10 cellular contexts compared by ENCODE assay signal in the genomic region with DNA sequence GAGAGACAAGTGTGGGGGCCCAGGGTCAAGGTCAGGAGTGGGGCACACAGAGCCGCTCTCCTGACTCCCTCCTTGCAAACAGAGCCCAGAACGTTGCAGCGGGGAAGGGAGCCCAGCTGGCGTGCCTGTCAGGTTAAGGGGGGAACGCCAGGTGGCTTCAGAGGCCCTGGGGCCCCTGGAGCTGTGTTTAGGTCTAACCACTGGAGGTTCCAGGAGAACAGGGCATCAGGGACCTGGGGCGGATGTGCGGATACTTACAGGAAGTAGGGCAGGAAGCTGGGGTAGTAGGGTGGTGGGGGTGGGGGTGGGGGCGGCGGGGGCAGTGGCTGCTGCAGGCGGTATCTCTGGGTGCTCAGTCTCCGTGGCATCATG. TPM values are rescaled to one million over a fixed set of nuclear protein-coding genes. Genes with fewer than 3 reads are reported as not detected.
DNase-seq lines count a peak whose midpoint lies in the region; ATAC-seq and TF ChIP-seq lines count a peak whose summit lies in the region.
"Had no signal": no experiment of that assay in that cellular context is flagged by ENCODE, and none has a peak within 500 bp of the region (broad histone marks: within the 10 kb centered on the region; RNA-seq: fewer than 3 reads in every experiment).

No MANE protein-coding gene starts in this region.

- H3K27ac Mint-ChIP-seq in central memory CD8-positive, alpha-beta T cell (ENCODE audit: low read depth), result peak overlapping the region; percentile 95
- H3K27ac Mint-ChIP-seq in stimulated activated naive CD8-positive, alpha-beta T cell treated with anti-CD3 and anti-CD28 coated beads, Interleukin-15, amount 100 ng/mL, for 72 hours, result peak overlapping the region; percentile 35 to 92

- H3K4me1 Mint-ChIP-seq in central memory CD8-positive, alpha-beta T cell, result peaks cover 40% of the 10 kb centered on the region
- H3K4me1 Mint-ChIP-seq in stimulated activated naive CD8-positive, alpha-beta T cell treated with anti-CD3 and anti-CD28 coated beads, Interleukin-15, amount 100 ng/mL, for 72 hours, result peaks cover 75% of the 10 kb centered on the region

- peaks cover 50% of the 10 kb centered on the region for H3K36me3 Mint-ChIP-seq in central memory CD8-positive, alpha-beta T cell (ENCODE audit: insufficient read depth)

- intact Hi-C loops in Right ventricle myocardium inferior (cut with DNase I) (no loop called here), heart left ventricle (cut with DNase I) (loop anchor here in 4 of 10 donors (2.0 to 10.0 kb wide), 5 partner anchors 79 to 475 kb away; a partner anchor contains a TSS), stomach (cut with DNase I; ENCODE audit: low total_unique reads) (no loop called here)

- TF ChIP-seq POLR2A in heart left ventricle (IDR thresholded peaks at IDR 0.05), result no peak
- no peak for TF ChIP-seq POLR2A in stomach (IDR thresholded peaks at IDR 0.05)

- H3K27ac ChIP-seq in heart left ventricle (peak overlapping the region in 1 of 12 donors; percentile 52), stomach (no peak overlapping the region)

- peak overlapping the region; percentile 83 for H3K4me3 Mint-ChIP-seq in central memory CD8-positive, alpha-beta T cell
- peak overlapping the region; percentile 74 to 88 for H3K4me3 Mint-ChIP-seq in stimulated activated naive CD8-positive, alpha-beta T cell treated with anti-CD3 and anti-CD28 coated beads, Interleukin-15, amount 100 ng/mL, for 72 hours

- no peak for TF ChIP-seq EP300 in stomach (IDR thresholded peaks at IDR 0.05)

- H3K36me3 ChIP-seq in heart left ventricle (peaks cover 0 to 53% (median 48%) of the 10 kb centered on the region in 9 donors), stomach (peaks cover 40 to 66% (median 57%) of the 10 kb centered on the region in 4 donors)

- H3K9me3 Mint-ChIP-seq in central memory CD8-positive, alpha-beta T cell, result no peaks in the 10 kb centered on the region
- no peaks in the 10 kb centered on the region for H3K9me3 Mint-ChIP-seq in stimulated activated naive CD8-positive, alpha-beta T cell treated with anti-CD3 and anti-CD28 coated beads, Interleukin-15, amount 100 ng/mL, for 72 hours

- H3K27me3 ChIP-seq in heart left ventricle (no peaks in the 10 kb centered on the region), stomach (no peaks in the 10 kb centered on the region)

- TF ChIP-seq CTCF in heart left ventricle (IDR thresholded peaks at IDR 0.05), result no peak
- TF ChIP-seq CTCF in stomach (IDR thresholded peaks at IDR 0.05), result no peak

- WGBS in heart left ventricle, 4 donors, result 64 to 84% (median 73%) methylated on average over 9 to 11 of the region's 11 CpGs
- WGBS in stomach, 5 donors, result 65 to 86% (median 76%) methylated on average over 4 to 11 of the region's 11 CpGs

- no peaks in the 10 kb centered on the region for H3K27me3 Mint-ChIP-seq in central memory CD8-positive, alpha-beta T cell
- H3K27me3 Mint-ChIP-seq in stimulated activated naive CD8-positive, alpha-beta T cell treated with anti-CD3 and anti-CD28 coated beads, Interleukin-15, amount 100 ng/mL, for 72 hours, result no peaks in the 10 kb centered on the region

- H3K9me3 ChIP-seq in heart left ventricle (no peaks in the 10 kb centered on the region), stomach (no peaks in the 10 kb centered on the region)

- DNase-seq in Right ventricle myocardium inferior (ENCODE audit: missing footprints) (peak; percentile 69), heart left ventricle (no peak), T-helper 22 cell (ENCODE audit: low read depth) (peak; percentile 70), stomach (no peak)
- DNase-seq in central memory CD8-positive, alpha-beta T cell (ENCODE audit: low spot score in 2 of 2), result peak in 1 of 2 donors; percentile 66
- peak in 1 of 2 donors; percentile 48 for DNase-seq in stimulated activated naive CD8-positive, alpha-beta T cell treated with anti-CD3 and anti-CD28 coated beads, Interleukin-15, amount 100 ng/mL, for 72 hours
- DNase-seq: mesendoderm had no signal

- H3K4me3 ChIP-seq in heart left ventricle, result no peak overlapping the region
- peak overlapping the region in 1 of 4 donors; percentile 14 for H3K4me3 ChIP-seq in stomach

- ATAC-seq in Right ventricle myocardium inferior (no peak), heart left ventricle (no peak), GM19463 (IDR thresholded peaks at IDR 0.05; ENCODE audit: unreplicated experiment) (no peak), GM19397 (IDR thresholded peaks at IDR 0.05; ENCODE audit: unreplicated experiment) (no peak)
- peak; percentile 75 for ATAC-seq in central memory CD8-positive, alpha-beta T cell (replicated peaks; ENCODE audit: extremely low read depth, poor library complexity, severe bottlenecking)
- peak; percentile 62 for ATAC-seq in stimulated activated naive CD8-positive, alpha-beta T cell treated with anti-CD3 and anti-CD28 coated beads, Interleukin-15, amount 100 ng/mL, for 72 hours

- H3K4me1 ChIP-seq in heart left ventricle (peaks cover 8 to 64% (median 43%) of the 10 kb centered on the region in 12 donors), stomach (peaks cover 39 to 61% (median 47%) of the 10 kb centered on the region in 4 donors)

RNA-seq across cellular contexts. Expression of a gene that starts 7.4 kb away (rescaled TPM):
- total RNA-seq in Right ventricle myocardium inferior (25.5 TPM), heart left ventricle (10 to 100 TPM in 8 of 9 donors, 1 to 10 TPM in 1; 9.2 to 35.7 (median 21.0) TPM), stomach (100 to 1,000 TPM in 1 of 5 donors, 10 to 100 TPM in 3, 1 to 10 TPM in 1; 6.6 to 176 (median 30.6) TPM)
- polyA plus RNA-seq in heart left ventricle (10 to 100 TPM; 14.4 to 14.8 TPM), stomach (10 to 100 TPM; 11.5 to 15.1 (median 13.6) TPM)

RNA-seq across cellular contexts. Expression of a gene that starts 19.3 kb away (rescaled TPM):
- total RNA-seq in Right ventricle myocardium inferior (0.19 TPM), heart left ventricle (under 1 TPM in 4 of 9 donors, not detected in 5; 0.08 to 0.67 (median 0.40) TPM), stomach (10 to 100 TPM in 3 of 5 donors, 1 to 10 TPM in 2; 9.6 to 18.7 (median 13.4) TPM)
- polyA plus RNA-seq in heart left ventricle (under 1 TPM in 1 of 2 donors, not detected in 1; 0.07 TPM), stomach (1 to 10 TPM in 1 of 3 donors, under 1 TPM in 2; 0.13 to 1.6 (median 0.76) TPM)
- polyA plus RNA-seq: AG04450 had no signal

Comparison
In these comparisons a context has a peak if more than half of its experiments do, and no peak if none do; other contexts are left out.
1. DNase-seq: peak in Right ventricle myocardium inferior (single experiment) and T-helper 22 cell (single experiment); none in heart left ventricle (0 of 5) and stomach (single experiment).
2. ATAC-seq: peak in central memory CD8-positive, alpha-beta T cell (single experiment) and stimulated activated naive CD8-positive, alpha-beta T cell treated with anti-CD3 and anti-CD28 coated beads, Interleukin-15, amount 100 ng/mL, for 72 hours (single experiment); none in Right ventricle myocardium inferior (single experiment), heart left ventricle (0 of 4), GM19463 (single experiment) and GM19397 (single experiment).